19 cellular contexts compared by ENCODE assay signal in the genomic region with DNA sequence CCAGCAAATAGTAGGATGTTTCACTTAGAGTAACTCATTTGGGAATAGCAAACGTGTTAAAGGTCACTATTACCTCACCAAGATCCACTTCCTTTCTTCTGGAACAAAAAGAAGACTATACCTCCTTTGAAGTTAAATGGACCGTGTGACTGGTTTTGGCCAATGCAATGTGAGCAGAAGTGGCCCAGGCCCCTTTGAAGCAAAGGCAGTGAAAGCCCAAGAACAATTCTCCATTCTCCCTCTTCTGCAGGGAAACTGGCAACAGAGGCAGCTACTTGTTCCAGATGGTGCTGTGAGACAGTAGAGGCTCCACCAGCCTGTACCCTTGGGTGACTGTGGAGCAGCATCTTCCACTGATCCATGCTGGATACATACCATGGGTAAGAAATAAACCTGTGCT. TPM values are rescaled to one million over a fixed set of nuclear protein-coding genes. Genes with fewer than 3 reads are reported as not detected.
"Had no signal": no experiment of that assay in that cellular context is flagged by ENCODE, and none has a peak within 500 bp of the region (broad histone marks: within the 10 kb centered on the region; RNA-seq: fewer than 3 reads in every experiment).

No MANE protein-coding gene starts in this region.

- ATAC-seq: activated T-cell treated with anti-CD3 and anti-CD28 coated beads, Interleukin-2, amount 50 U/mL, for 4 hours; heart left ventricle; left lobe of liver; psoas muscle had no signal

- H3K4me1 ChIP-seq: psoas muscle, transverse colon had no signal

- H3K4me3 ChIP-seq: coronary artery, heart left ventricle, psoas muscle, skin epidermis, transverse colon had no signal

- H3K9me3 ChIP-seq: heart left ventricle, psoas muscle, transverse colon had no signal

- H3K9me3 Mint-ChIP-seq: activated naive CD4-positive, alpha-beta T cell treated with anti-CD3 and anti-CD28 coated beads, Interleukin-2, amount 10 ng/mL, durations not matched to agents 7 days and 5 days; central memory CD8-positive, alpha-beta T cell; stimulated activated naive CD8-positive, alpha-beta T cell treated with anti-CD3 and anti-CD28 coated beads, Interleukin-15, Interleukin-2, amounts not matched to agents 100 ng/mL and 50 ng/mL, for 24 hours had no signal

- H3K4me1 Mint-ChIP-seq: activated naive CD4-positive, alpha-beta T cell treated with anti-CD3 and anti-CD28 coated beads, Interleukin-2, amount 10 ng/mL, durations not matched to agents 7 days and 5 days; central memory CD8-positive, alpha-beta T cell had no signal

- H3K36me3 Mint-ChIP-seq: activated naive CD4-positive, alpha-beta T cell treated with anti-CD3 and anti-CD28 coated beads, Interleukin-2, amount 10 ng/mL, durations not matched to agents 7 days and 5 days had no signal

- H3K4me3 Mint-ChIP-seq: activated naive CD4-positive, alpha-beta T cell treated with anti-CD3 and anti-CD28 coated beads, Interleukin-2, amount 10 ng/mL, durations not matched to agents 7 days and 5 days; activated T-cell treated with anti-CD3 and anti-CD28 coated beads, Interleukin-2, amount 50 U/mL, for 4 hours; central memory CD8-positive, alpha-beta T cell; nephron progenitor cell; stimulated activated naive CD8-positive, alpha-beta T cell treated with anti-CD3 and anti-CD28 coated beads, Interleukin-15, Interleukin-2, amounts not matched to agents 100 ng/mL and 50 ng/mL, for 24 hours had no signal

- DNase-seq: activated CD4-positive, alpha-beta T cell treated with anti-CD3 and anti-CD28 coated beads, Interleukin-2, amount 50 U/mL, for 1 hour; activated CD8-positive, alpha-beta memory T cell treated with anti-CD3 and anti-CD28 coated beads, Interleukin-2, amount 50 U/mL, for 4 hours; activated naive CD4-positive, alpha-beta T cell treated with anti-CD3 and anti-CD28 coated beads, Interleukin-2, amount 10 ng/mL, durations not matched to agents 7 days and 5 days; activated T-cell treated with anti-CD3 and anti-CD28 coated beads, Interleukin-2, amount 50 U/mL, for 4 hours; aorta; heart left ventricle; kidney; nephron progenitor cell; psoas muscle; right cardiac atrium; stimulated activated CD4-positive, alpha-beta T cell treated with anti-CD3 and anti-CD28 coated beads, Interleukin-2, amount 100 ng/mL, for 48 hours; T1000; transverse colon had no signal

- H3K27me3 Mint-ChIP-seq: stimulated activated naive CD8-positive, alpha-beta T cell treated with anti-CD3 and anti-CD28 coated beads, Interleukin-15, Interleukin-2, amounts not matched to agents 100 ng/mL and 50 ng/mL, for 24 hours had no signal

- H3K27ac Mint-ChIP-seq: activated naive CD4-positive, alpha-beta T cell treated with anti-CD3 and anti-CD28 coated beads, Interleukin-2, amount 10 ng/mL, durations not matched to agents 7 days and 5 days; nephron progenitor cell; stimulated activated naive CD8-positive, alpha-beta T cell treated with anti-CD3 and anti-CD28 coated beads, Interleukin-15, Interleukin-2, amounts not matched to agents 100 ng/mL and 50 ng/mL, for 24 hours had no signal

- H3K27ac ChIP-seq: coronary artery, heart left ventricle, psoas muscle, skin epidermis, transverse colon had no signal

- H3K27me3 ChIP-seq: heart left ventricle, transverse colon had no signal

- H3K36me3 ChIP-seq: transverse colon had no signal

RNA-seq across cellular contexts. Expression of gene MALL, which starts 11.3 kb away (rescaled TPM):
- total RNA-seq: T-helper 1 cell treated with Interleukin-12 subunit alpha and Interleukin-12 subunit beta and Interleukin-4 antibody, amounts not matched to agents 30 ng/mL and 1 ng/mL, for 36 hours had no signal
